In the genomic region with DNA sequence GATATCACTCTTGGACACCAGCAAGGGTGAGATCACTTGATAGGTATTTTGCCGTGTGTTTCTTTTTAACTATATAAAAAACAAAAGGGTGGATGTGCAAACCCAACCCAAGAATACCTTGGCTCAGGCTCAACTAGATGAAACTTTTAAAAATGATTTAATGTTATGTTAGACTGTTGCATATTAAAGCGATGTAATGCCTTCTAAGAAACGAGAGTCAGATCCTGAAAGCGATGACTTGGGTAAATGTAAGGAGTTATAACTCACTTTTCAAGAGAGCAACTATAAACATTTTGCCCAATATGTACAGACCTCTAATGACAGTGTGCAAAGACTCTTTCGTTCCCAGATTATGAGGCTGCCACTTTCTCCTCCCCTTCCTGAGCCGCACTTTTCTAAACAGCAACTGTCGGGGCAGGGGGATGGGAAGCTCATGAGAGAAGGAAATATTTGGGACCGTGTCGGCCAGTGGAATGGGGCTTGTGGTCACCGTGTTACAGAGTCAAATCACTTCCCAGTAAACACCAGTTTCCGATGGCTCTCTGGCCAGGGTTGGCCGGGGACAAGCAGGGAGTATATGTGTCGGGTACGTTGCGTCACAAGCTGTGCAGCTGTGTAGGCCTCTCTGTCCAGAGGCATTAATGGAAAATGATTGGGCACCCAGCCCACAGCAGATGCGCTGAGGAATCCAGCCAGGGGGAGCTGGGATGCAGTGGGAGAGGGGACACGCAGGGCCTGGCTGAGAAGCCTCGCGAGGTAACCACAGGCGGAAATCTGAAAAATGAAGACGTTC, we compare ENCODE assay signal across 12 cellular contexts. TPM values are rescaled to one million over a fixed set of nuclear protein-coding genes. Genes with fewer than 3 reads are reported as not detected.
DNase-seq lines count a peak whose midpoint lies in the region; ATAC-seq and TF ChIP-seq lines count a peak whose summit lies in the region.
"Had no signal": no experiment of that assay in that cellular context is flagged by ENCODE, and none has a peak within 500 bp of the region (broad histone marks: within the 10 kb centered on the region; RNA-seq: fewer than 3 reads in every experiment).

No MANE protein-coding gene starts in this region.

- DNase-seq in RPMI7951 (ENCODE audit: low read depth), result peak; percentile 99
- peak; percentile 68 for DNase-seq in fibroblast of pulmonary artery (ENCODE audit: low read depth)
- peak; percentile 49 to 60 (median 50) for DNase-seq in mucosa of descending colon
- peak; percentile 51 for DNase-seq in transverse colon
- no peak for DNase-seq in GM10248 (ENCODE audit: extremely low spot score)
- no peak for DNase-seq in DMS114 treated with DMSO at 0.1 percent for 48 hours (lab: John Stamatoyannopoulos, UW; ENCODE audit: unreplicated experiment)
- no peak for DNase-seq in DMS 273 treated with DMSO at 0.1 percent for 48 hours (lab: John Stamatoyannopoulos, UW)
- DNase-seq: activated T-cell treated with anti-CD3 and anti-CD28 coated beads, Interleukin-2, amount 50 U/mL, for 72 hours had no signal

- in situ Hi-C loops in transverse colon (cut with MboI; ENCODE audit: low pct_ligation_motif_present in 1 of 4, low pct_unique_long_range_greater_than_20kb in 1 of 4, low sequenced_read_pairs in 3 of 4), result loop anchor here in 2 of 4 donors (25.0 kb wide), 2 partner anchors 201 to 226 kb away; no protein-coding TSS in a partner anchor

- TF ChIP-seq EP300 in transverse colon (IDR thresholded peaks at IDR 0.05; ENCODE audit: low read depth), result no peak

- H3K4me3 ChIP-seq in fibroblast of pulmonary artery (replicated peaks; ENCODE audit: low read depth, low read length) (no peak overlapping the region), mucosa of descending colon (no peak overlapping the region), transverse colon (no peak overlapping the region)
- H3K4me3 ChIP-seq: coronary artery, HAP-1 had no signal

- H3K36me3 ChIP-seq in mucosa of descending colon (ENCODE audit: low read depth), result no peaks in the 10 kb centered on the region
- no peaks in the 10 kb centered on the region for H3K36me3 ChIP-seq in transverse colon
- H3K36me3 ChIP-seq: HAP-1, neutrophil had no signal

- no peaks in the 10 kb centered on the region for H3K27me3 ChIP-seq in transverse colon

- POLR2A ChIA-PET in GM10248 (lab: Yijun Ruan, JAX), result no interaction called here

- H3K9me3 ChIP-seq in mucosa of descending colon, result no peaks in the 10 kb centered on the region
- H3K9me3 ChIP-seq in transverse colon, result no peaks in the 10 kb centered on the region
- H3K9me3 ChIP-seq: HAP-1, neutrophil had no signal

- H3K4me1 ChIP-seq in mucosa of descending colon (ENCODE audit: low read depth), result no peaks in the 10 kb centered on the region
- peaks cover 0 to 13% (median 4%) of the 10 kb centered on the region in 4 donors for H3K4me1 ChIP-seq in transverse colon
- H3K4me1 ChIP-seq: HAP-1 had no signal

- peak overlapping the region; percentile 2 to 44 (median 30) for H3K27ac ChIP-seq in transverse colon
- H3K27ac ChIP-seq: coronary artery, neutrophil had no signal

- CTCF ChIA-PET in GM10248 (lab: Yijun Ruan, JAX), result interaction anchor here (0.8 to 1.4 kb wide), 2 partner anchors 8 to 9 kb away, joined by 3 to 4 read pairs; no protein-coding TSS in a partner anchor

- no peak for TF ChIP-seq POLR2A in transverse colon (IDR thresholded peaks at IDR 0.05)

- ATAC-seq in mucosa of descending colon (peak; percentile 55), GM19463 (IDR thresholded peaks at IDR 0.05; ENCODE audit: unreplicated experiment) (no peak)
- ATAC-seq: activated T-cell treated with anti-CD3 and anti-CD28 coated beads, Interleukin-2, amount 50 U/mL, for 72 hours had no signal

- WGBS in transverse colon (ENCODE audit: low coverage in 1 of 2), 2 donors, result 63 to 67% methylated on average over 14 to 21 of the region's 21 CpGs

- intact Hi-C loops in mucosa of descending colon (cut with DNase I, micrococcal nuclease), result no loop called here
- intact Hi-C loops in transverse colon (cut with DNase I; ENCODE audit: low total_unique reads), result no loop called here

- TF ChIP-seq CTCF in fibroblast of pulmonary artery (IDR thresholded peaks at IDR 0.05; ENCODE audit: low read length, missing control alignments), result no peak
- TF ChIP-seq CTCF in mucosa of descending colon (IDR thresholded peaks at IDR 0.05), result no peak
- no peak for TF ChIP-seq CTCF in transverse colon (IDR thresholded peaks at IDR 0.05)
- no peak for TF ChIP-seq CTCF in GM10248 (IDR thresholded peaks at IDR 0.05; ENCODE audit: control extremely low read depth, extremely low read depth, low read depth, missing control alignments)

RNA-seq across cellular contexts. Expression of gene ALDH1A3, which starts 16.0 kb away (rescaled TPM):
- total RNA-seq in RPMI7951 (2014; rRNA removed; shearing (Covaris generic)), result 158 and 217 TPM in 2 replicates
- total RNA-seq in mucosa of descending colon, result 10 to 100 TPM in 2 of 3 donors, 1 to 10 TPM in 1; 4.7 to 18.0 (median 12.9) TPM
- 10 to 100 TPM in 3 of 4 donors, 1 to 10 TPM in 1; 6.7 to 39.4 (median 17.9) TPM for total RNA-seq in transverse colon

RNA-seq across cellular contexts. Expression of gene LRRK1, which starts 55.6 kb away (rescaled TPM):
- 5.0 and 10.8 TPM in 2 replicates for total RNA-seq in RPMI7951 (2014; rRNA removed; shearing (Covaris generic))
- total RNA-seq in mucosa of descending colon (10 to 100 TPM; 43.7 to 60.1 (median 50.6) TPM), transverse colon (100 to 1,000 TPM in 2 of 4 donors, 10 to 100 TPM in 2; 52.7 to 107 (median 82.7) TPM)

Comparison
In these comparisons a context has a peak if more than half of its experiments do, and no peak if none do; other contexts are left out.
1. DNase-seq: peak in RPMI7951 (single experiment), fibroblast of pulmonary artery (single experiment), mucosa of descending colon (3 of 3) and transverse colon (single experiment); none in GM10248 (single experiment), DMS114 treated with DMSO at 0.1 percent for 48 hours (single experiment) and DMS 273 treated with DMSO at 0.1 percent for 48 hours (single experiment).